27 cellular contexts compared by ENCODE assay signal in genomic region chr2:210540471-210541257, GRCh38. TPM values are rescaled to one million over a fixed set of nuclear protein-coding genes. Genes with fewer than 3 reads are reported as not detected.
DNase-seq lines count a peak whose midpoint lies in the region; ATAC-seq, FAIRE-seq and TF ChIP-seq lines count a peak whose summit lies in the region.
"Had no signal": no experiment of that assay in that cellular context is flagged by ENCODE, and none has a peak within 500 bp of the region (broad histone marks: within the 10 kb centered on the region; RNA-seq: fewer than 3 reads in every experiment).

No MANE protein-coding gene starts in this region.

- H3K4me1 ChIP-seq in A549 (peaks cover 6% of the 10 kb centered on the region; the same call in 1 of the 3 replicates), adipocyte (ENCODE audit: control insufficient read depth, insufficient read depth, low read length) (peaks cover 5% of the 10 kb centered on the region)
- H3K4me1 ChIP-seq: right atrium auricular region, SJSA1, spleen had no signal

- H3K9me3 ChIP-seq in A549 (no peaks in the 10 kb centered on the region), adipocyte (ENCODE audit: control insufficient read depth, low read length) (no peaks in the 10 kb centered on the region)
- H3K9me3 ChIP-seq: ovary, right atrium auricular region, SJSA1, spleen had no signal

- POLR2A ChIA-PET in A549 (lab: Yijun Ruan, JAX): no interaction called here

- no peak overlapping the region for H3K9ac ChIP-seq in adipocyte (ENCODE audit: low read length)

- no peak for TF ChIP-seq RAD21 in A549 (conservative IDR thresholded peaks at IDR 0.05 in 1 of 2, IDR thresholded peaks at IDR 0.05 in 1 of 2)

- H3K27me3 ChIP-seq in H7 (ENCODE audit: control insufficient read depth, insufficient read depth, low read length): no peaks in the 10 kb centered on the region
- H3K27me3 ChIP-seq in adipocyte (replicated peaks; ENCODE audit: control insufficient read depth, insufficient read depth, low read length): no peaks in the 10 kb centered on the region
- H3K27me3 ChIP-seq: cardiac muscle cell, ovary, right atrium auricular region, spleen had no signal

- FAIRE-seq in A549 (lab: Jason Lieb, UNC): no peak
- FAIRE-seq: RCC 7860 had no signal

- H3K4me3 ChIP-seq in A549: no peak overlapping the region
- H3K4me3 ChIP-seq in H7 (ENCODE audit: insufficient read depth, low read depth, low read length): no peak overlapping the region
- H3K4me3 ChIP-seq in adipocyte (ENCODE audit: low read length): no peak overlapping the region
- H3K4me3 ChIP-seq: cardiac muscle cell, ovary, right atrium auricular region, SJSA1, spleen had no signal

- CTCF ChIA-PET in A549 (lab: Yijun Ruan, JAX): no interaction called here

- 58% methylated on average over 7 of the region's 7 CpGs for WGBS in A549 (ENCODE audit: missing lambda C conversion rate)

- H3K27ac ChIP-seq in A549: peak overlapping the region in 1 of 2 experiments; percentile 17; a peak in 2 of 6 replicates
- H3K27ac ChIP-seq: cardiac muscle cell, HL-60, ovary, right atrium auricular region, SJSA1, spleen had no signal

- intact Hi-C loops in posterior vena cava (cut with DNase I): no loop called here

- no peak for TF ChIP-seq EP300 in A549 (IDR thresholded peaks at IDR 0.05)

- no peak for TF ChIP-seq POLR2A in A549 (IDR thresholded peaks at IDR 0.05; ENCODE audit: low read length)

- H3K4me2 ChIP-seq in A549: peak overlapping the region; percentile 60

- ATAC-seq in A549 (no peak), left lobe of liver (peak; percentile 49), GM18498 (IDR thresholded peaks at IDR 0.05; ENCODE audit: unreplicated experiment) (no peak)
- ATAC-seq: natural killer cell had no signal

- DNase-seq in A549 (ENCODE audit: low read depth in 1 of 2, low spot score in 1 of 2): no peak
- DNase-seq in H7: peak; percentile 6
- peak; percentile 1 for DNase-seq in adipocyte (ENCODE audit: low read depth)
- DNase-seq in left lobe of liver (ENCODE audit: low spot score): no peak
- no peak for DNase-seq in posterior vena cava (ENCODE audit: low spot score)
- no peak for DNase-seq in CD1c-positive myeloid dendritic cell (ENCODE audit: extremely low spot score)
- no peak for DNase-seq in DMS114 treated with DMSO at 0.1 percent for 48 hours (lab: John Stamatoyannopoulos, UW; ENCODE audit: unreplicated experiment)
- DNase-seq: activated CD4-positive, alpha-beta memory T cell treated with anti-CD3 and anti-CD28 coated beads for 36 hours; activated CD8-positive, alpha-beta memory T cell treated with anti-CD3 and anti-CD28 coated beads, Interleukin-2, amount 50 U/mL, for 4 hours; DMS153; GDM1; HFFc6; islet precursor cell; natural killer cell; NCI-H1048; NCI-H187; NCI-H524; NK-92 treated with Interleukin-12 subunit alpha and Interleukin-12 subunit beta, amount 100 ng/mL, for 24 hours; ovary; spleen; trophoblast cell had no signal

- TF ChIP-seq CTCF in A549 (IDR thresholded peaks at IDR 0.05): no peak

- H3K36me3 ChIP-seq in H7 (replicated peaks; ENCODE audit: control insufficient read depth, insufficient read depth, low read length) (no peaks in the 10 kb centered on the region), adipocyte (ENCODE audit: control insufficient read depth, insufficient read depth, low read length, severe bottlenecking) (no peaks in the 10 kb centered on the region)
- H3K36me3 ChIP-seq: cardiac muscle cell, ovary, right atrium auricular region, SJSA1, spleen had no signal

TF ChIP-seq in A549, 52 proteins besides CTCF, POLR2A, EP300 and RAD21:
- TF ChIP-seq NFE2L2 (conservative IDR thresholded peaks at IDR 0.05; ENCODE audit: low read length): no peak
- no peak for TF ChIP-seq FOSL2 (IDR thresholded peaks at IDR 0.05)
- peak; percentile 31; the same call in 1 of the 2 replicates for TF ChIP-seq FOSL2 (CRISPR knock-in tag; IDR thresholded peaks at IDR 0.05)

RNA-seq across cellular contexts. Expression of gene CPS1, which starts 15.7 kb away (rescaled TPM):
- polyA plus RNA-seq in A549 (2011; rRNA removed) (59.3 and 61.3 TPM in 2 replicates), A549 (2017; fragmentation: RNase III; extraction: RNeasy Plus Mini Kit Qiagen cat#74134 plus additional on column Dnase treatment) (15.1 to 16.1 TPM (median 15.9 TPM) in 3 replicates)
- polyA plus RNA-seq in A549 (2012; cell fraction: cytosol; rRNA removed): 4.0 and 4.8 TPM in 2 replicates
- 9.1 and 13.2 TPM in 2 replicates for polyA plus RNA-seq in A549 (2012; cell fraction: nucleus; rRNA removed)
- polyA minus RNA-seq in A549 (2011; rRNA and poly(A)+ RNA removed): 87.9 and 142 TPM in 2 replicates
- 3.1 and 6.3 TPM in 2 replicates for total RNA-seq in H7 (2014; rRNA removed; shearing (Covaris generic))
- total RNA-seq in left lobe of liver (1,770 TPM), posterior vena cava (1 to 10 TPM; 2.7 to 5.5 TPM)

Comparison
In these comparisons a context has a peak if more than half of its experiments do, and no peak if none do; other contexts are left out.
1. DNase-seq: peak in H7 (single experiment) and adipocyte (single experiment); none in A549 (0 of 2), left lobe of liver (single experiment), posterior vena cava (single experiment), CD1c-positive myeloid dendritic cell (single experiment) and DMS114 treated with DMSO at 0.1 percent for 48 hours (single experiment).
2. RNA of gene CPS1, which starts 15.7 kb away (total RNA-seq): 1,770 TPM in left lobe of liver (single experiment); 2.7 to 5.5 TPM in posterior vena cava and 3.1 to 6.3 TPM in H7; every median in the first group is over 100 times any median in the second.